In the genomic region with DNA sequence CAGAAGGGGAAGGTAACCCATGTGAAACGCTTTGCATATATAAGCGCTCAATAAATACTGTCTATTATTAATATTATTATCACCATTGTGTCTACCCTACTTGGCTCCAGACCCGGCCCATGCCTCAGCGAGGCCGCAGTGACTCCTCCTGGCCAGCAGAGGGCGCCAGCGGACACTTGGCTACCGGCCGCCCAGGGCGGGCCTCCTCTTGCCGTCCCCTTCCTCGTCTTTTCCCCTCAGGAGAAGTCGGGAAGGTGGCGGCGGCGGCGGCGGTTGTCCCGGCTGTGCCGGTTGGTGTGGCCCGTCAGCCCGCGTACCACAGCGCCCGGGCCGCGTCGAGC, we compare ENCODE assay signal across 8 cellular contexts. TPM values are rescaled to one million over a fixed set of nuclear protein-coding genes. Genes with fewer than 3 reads are reported as not detected.
A peak's percentile ranks its signal among the peaks of the same experiment; 100 is the strongest.
DNase-seq lines count a peak whose midpoint lies in the region; ATAC-seq and TF ChIP-seq lines count a peak whose summit lies in the region.

A gene with protein sequence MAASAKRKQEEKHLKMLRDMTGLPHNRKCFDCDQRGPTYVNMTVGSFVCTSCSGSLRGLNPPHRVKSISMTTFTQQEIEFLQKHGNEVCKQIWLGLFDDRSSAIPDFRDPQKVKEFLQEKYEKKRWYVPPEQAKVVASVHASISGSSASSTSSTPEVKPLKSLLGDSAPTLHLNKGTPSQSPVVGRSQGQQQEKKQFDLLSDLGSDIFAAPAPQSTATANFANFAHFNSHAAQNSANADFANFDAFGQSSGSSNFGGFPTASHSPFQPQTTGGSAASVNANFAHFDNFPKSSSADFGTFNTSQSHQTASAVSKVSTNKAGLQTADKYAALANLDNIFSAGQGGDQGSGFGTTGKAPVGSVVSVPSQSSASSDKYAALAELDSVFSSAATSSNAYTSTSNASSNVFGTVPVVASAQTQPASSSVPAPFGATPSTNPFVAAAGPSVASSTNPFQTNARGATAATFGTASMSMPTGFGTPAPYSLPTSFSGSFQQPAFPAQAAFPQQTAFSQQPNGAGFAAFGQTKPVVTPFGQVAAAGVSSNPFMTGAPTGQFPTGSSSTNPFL (plus strand): TSS at position 233 of the 341 bp plus-strand sequence. CDS start 266 bp downstream, outside the sequence.

- peaks cover 13% of the 10 kb centered on the region for H3K4me1 ChIP-seq in hepatocyte (ENCODE audit: insufficient read depth)

- H3K4me2 ChIP-seq in hepatocyte: peak within 1 kb of the TSS; percentile 82

- no peaks in the 10 kb centered on the region for H3K9me3 ChIP-seq in hepatocyte (ENCODE audit: low read depth)

- in situ Hi-C loops in astrocyte of the cerebellum (cut with HindIII; ENCODE audit: low sequenced_read_pairs): no loop called here

- peaks cover 40% of the 10 kb centered on the region for H4K20me1 ChIP-seq in hepatocyte (ENCODE audit: insufficient read depth, poor library complexity, severe bottlenecking)

- WGBS in hepatocyte (ENCODE audit: low lambda C conversion rate, missing lambda C conversion rate): 4% methylated on average over 27 of the region's 28 CpGs

- peaks cover 55% of the 10 kb centered on the region for H3K79me2 ChIP-seq in hepatocyte

- H2AFZ ChIP-seq in hepatocyte: no peak within 1 kb of the TSS

- H3K36me3 ChIP-seq in hepatocyte (replicated peaks; ENCODE audit: insufficient read depth, low read depth): no peaks in the 10 kb centered on the region

- H3K9me2 ChIP-seq in hepatocyte (replicated peaks; ENCODE audit: insufficient read depth): no peaks in the 10 kb centered on the region

- H3K4me3 ChIP-seq in astrocyte of the cerebellum (ENCODE audit: low read depth, low read length) (peak within 1 kb of the TSS; percentile 70), hepatocyte (peak within 1 kb of the TSS; percentile 88), retinal pigment epithelial cell (ENCODE audit: low read length) (peak within 1 kb of the TSS; percentile 85)

- H3K27ac ChIP-seq in hepatocyte: peak within 1 kb of the TSS; percentile 99

- peak; percentile 75 for ATAC-seq in GM18499 (IDR thresholded peaks at IDR 0.05; ENCODE audit: insufficient read depth, unreplicated experiment)
- ATAC-seq in HG02798 (IDR thresholded peaks at IDR 0.05; ENCODE audit: poor library complexity, unreplicated experiment): peak; percentile 89

- no peaks in the 10 kb centered on the region for H3K27me3 ChIP-seq in hepatocyte

- DNase-seq in NCI-H146 treated with DMSO at 0.1 percent for 48 hours (lab: John Stamatoyannopoulos, UW; ENCODE audit: unreplicated experiment) (peak; percentile 53), T-helper 9 cell (peak; percentile 82), astrocyte of the cerebellum (ENCODE audit: low read depth) (peak; percentile 43), hepatocyte (ENCODE audit: low spot score) (peak; percentile 88), retinal pigment epithelial cell (ENCODE audit: low read depth) (no peak), amniotic stem cell (lab: John Stamatoyannopoulos, UW) (no peak)

- TF ChIP-seq CTCF in astrocyte of the cerebellum (IDR thresholded peaks at IDR 0.05; ENCODE audit: low read depth, low read length, missing control alignments) (peak; percentile 99), hepatocyte (IDR thresholded peaks at IDR 0.05; ENCODE audit: poor library complexity) (peak; percentile 97), retinal pigment epithelial cell (conservative IDR thresholded peaks at IDR 0.05; ENCODE audit: low read depth, low read length) (peak; percentile 99)

RNA-seq across cellular contexts. Expression of the gene that starts here (rescaled TPM):
- 86.4 and 91.6 TPM in 2 replicates for total RNA-seq in hepatocyte
- polyA plus RNA-seq in hepatocyte: 54.4 and 62.4 TPM in 2 replicates

Comparison
In these comparisons a context has a peak if more than half of its experiments do, and no peak if none do; other contexts are left out.
1. DNase-seq: peak in NCI-H146 treated with DMSO at 0.1 percent for 48 hours (single experiment), T-helper 9 cell (single experiment), astrocyte of the cerebellum (single experiment) and hepatocyte (single experiment); none in retinal pigment epithelial cell (single experiment) and amniotic stem cell (single experiment).
2. Peak in every context shown above with its lines, with median percentiles within 50 percentile points of each other: H3K4me3 ChIP-seq and CTCF ChIP-seq.